ENCODE assay signal across 28 cellular contexts in the genomic region with DNA sequence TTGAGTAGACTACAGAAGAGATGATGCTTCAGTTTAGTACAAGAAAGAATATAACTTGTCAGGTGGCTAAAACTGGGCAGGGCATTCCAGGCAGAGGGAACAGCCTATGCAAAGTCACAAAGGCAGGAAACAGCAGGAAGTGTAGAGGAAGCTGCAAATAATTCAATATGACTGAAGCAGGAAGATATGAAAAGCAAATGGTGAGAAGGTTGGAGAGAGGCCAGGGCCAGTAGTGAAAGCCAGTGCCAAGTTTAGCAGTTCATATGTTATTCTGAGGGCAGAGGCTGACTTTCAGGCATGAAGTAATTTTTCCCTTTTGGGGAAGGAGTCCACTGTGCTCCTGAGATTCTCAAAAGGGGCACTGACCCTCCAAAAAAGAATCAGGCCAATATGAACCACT. TPM values are rescaled to one million over a fixed set of nuclear protein-coding genes. Genes with fewer than 3 reads are reported as not detected.
DNase-seq lines count a peak whose midpoint lies in the region; ATAC-seq, FAIRE-seq and TF ChIP-seq lines count a peak whose summit lies in the region.
"Had no signal": no experiment of that assay in that cellular context is flagged by ENCODE, and none has a peak within 500 bp of the region (broad histone marks: within the 10 kb centered on the region; RNA-seq: fewer than 3 reads in every experiment).

No MANE protein-coding gene starts in this region.

- H3K4me1 ChIP-seq in liver (ENCODE audit: control insufficient read depth in 4 of 4, insufficient read depth in 4 of 4, low read length in 3 of 4), result peaks cover 0 to 6% (median 3%) of the 10 kb centered on the region in 4 donors
- H3K4me1 ChIP-seq in HepG2 (ENCODE audit: insufficient read depth, low read length), result no peaks in the 10 kb centered on the region
- H3K4me1 ChIP-seq: adrenal gland, gastrocnemius medialis had no signal

- H3K9me3 ChIP-seq in liver (ENCODE audit: control insufficient read depth in 4 of 4, low read length in 3 of 4) (no peaks in the 10 kb centered on the region), HepG2 (ENCODE audit: low read length) (no peaks in the 10 kb centered on the region)
- H3K9me3 ChIP-seq: adrenal gland; BLaER1 treated with 17β-estradiol and CSF1 and Interleukin-3, amounts not matched to agents 10 nM and 100 nM; esophagus muscularis mucosa; gastrocnemius medialis; neutrophil had no signal

- ATAC-seq in HepG2 (no peak), HG02840 (IDR thresholded peaks at IDR 0.05; ENCODE audit: low FRiP score, unreplicated experiment) (no peak), GM18867 (IDR thresholded peaks at IDR 0.05; ENCODE audit: unreplicated experiment) (no peak)
- ATAC-seq: effector memory CD8-positive, alpha-beta T cell; gastrocnemius medialis had no signal

- POLR2A ChIA-PET in HepG2 (lab: Yijun Ruan, JAX), result interaction anchor here (1.4 kb wide), 1 partner anchor 8 kb away, joined by 6 read pairs; the partner anchor contains the start of gene YBX1

- BruUV-seq in HepG2 (replicated peaks; lab: Mats Ljungman, UMichigan), result no TSS peak

- no peaks in the 10 kb centered on the region for H3K27me3 ChIP-seq in liver (ENCODE audit: control insufficient read depth in 4 of 4, insufficient read depth in 4 of 4, low read length in 3 of 4)
- H3K27me3 ChIP-seq in HepG2 (ENCODE audit: control insufficient read depth in 1 of 2, insufficient read depth in 2 of 2, low read length in 2 of 2), result no peaks in the 10 kb centered on the region
- H3K27me3 ChIP-seq: adrenal gland; BLaER1 treated with 17β-estradiol and CSF1 and Interleukin-3, amounts not matched to agents 10 nM and 100 nM; esophagus muscularis mucosa; gastrocnemius medialis; neutrophil had no signal

- DNase-seq in HepG2 (ENCODE audit: low spot score) (no peak), foreskin fibroblast (peak; percentile 18 to 50), lung microvascular endothelial cell (ENCODE audit: low read depth in 2 of 2) (peak; percentile 87 to 96), GM13976 (ENCODE audit: low spot score) (no peak)
- DNase-seq: activated CD4-positive, alpha-beta T cell treated with anti-CD3 and anti-CD28 coated beads, Interleukin-2, amount 50 U/mL, for 4 hours; Calu3; DND-41; effector memory CD8-positive, alpha-beta T cell; gastrocnemius medialis; KG1; NCI-H146; NCI-H69; small intestine; stimulated activated CD4-positive, alpha-beta T cell treated with anti-CD3 and anti-CD28 coated beads, Interleukin-2, amount 100 ng/mL, for 24 hours; T-helper 9 cell had no signal

- H3K9ac ChIP-seq in liver (ENCODE audit: low read depth in 1 of 2, low read length in 2 of 2) (no peak overlapping the region), HepG2 (ENCODE audit: insufficient read depth, low read depth, low read length) (no peak overlapping the region)
- H3K9ac ChIP-seq: BLaER1 treated with 17β-estradiol and CSF1 and Interleukin-3, amounts not matched to agents 10 nM and 100 nM had no signal

- H4K20me1 ChIP-seq in HepG2 (ENCODE audit: insufficient read depth, low read length), result no peaks in the 10 kb centered on the region

- H3K36me3 ChIP-seq in liver (ENCODE audit: control insufficient read depth in 4 of 4, insufficient read depth in 3 of 4, low read depth in 1 of 4, low read length in 3 of 4) (peaks cover 0 to 13% (median 5%) of the 10 kb centered on the region in 4 donors), HepG2 (replicated peaks in 1 of 2; ENCODE audit: control insufficient read depth in 1 of 2, insufficient read depth in 2 of 2, low read length in 2 of 2) (peaks cover 3 to 30% of the 10 kb centered on the region in 2 experiments)
- H3K36me3 ChIP-seq: gastrocnemius medialis had no signal

- CTCF ChIA-PET in HepG2 (lab: Yijun Ruan, JAX; ENCODE audit: low intra/inter-chr PET ratio, low total read pairs), result no interaction called here

- H2AFZ ChIP-seq in HepG2 (ENCODE audit: low read length), result no peak overlapping the region

- no peak for TF ChIP-seq EP300 in HepG2 (IDR thresholded peaks at IDR 0.05; ENCODE audit: low read depth in 2 of 2, low read length in 2 of 2)
- TF ChIP-seq EP300 in HepG2 (CRISPR knock-in tag; IDR thresholded peaks at IDR 0.05; ENCODE audit: borderline replicate concordance), result no peak

- intact Hi-C loops in HepG2 (cut with micrococcal nuclease; ENCODE audit: unreplicated experiment), result no loop called here

- TF ChIP-seq POLR2A in HepG2 (IDR thresholded peaks at IDR 0.05; ENCODE audit: insufficient read depth in 1 of 2, low read depth in 2 of 2, low read length in 2 of 2), result no peak

- TF ChIP-seq RAD21 in liver (IDR thresholded peaks at IDR 0.05), result no peak
- no peak for TF ChIP-seq RAD21 in HepG2 (CRISPR knock-in tag; IDR thresholded peaks at IDR 0.05)

- H3K27ac ChIP-seq in liver (ENCODE audit: low read depth in 1 of 2, low read length in 2 of 2), result no peak overlapping the region
- no peak overlapping the region for H3K27ac ChIP-seq in HepG2 (ENCODE audit: extremely low read length, insufficient read depth, low read length)
- H3K27ac ChIP-seq: adrenal gland; BLaER1 treated with 17β-estradiol and CSF1 and Interleukin-3, amounts not matched to agents 10 nM and 100 nM; gastrocnemius medialis; neutrophil had no signal

- TF ChIP-seq CTCF in liver (IDR thresholded peaks at IDR 0.05; ENCODE audit: low read depth, low read length, missing input control), result no peak
- no peak for TF ChIP-seq CTCF in HepG2 (CRISPR knock-in tag; IDR thresholded peaks at IDR 0.05)
- no peak for TF ChIP-seq CTCF in foreskin fibroblast (IDR thresholded peaks at IDR 0.05; ENCODE audit: low read depth, low read length)
- no peak for TF ChIP-seq CTCF in GM13976 (IDR thresholded peaks at IDR 0.05; ENCODE audit: borderline replicate concordance, control extremely low read depth, extremely low read depth, insufficient read depth, missing control alignments)

- FAIRE-seq in HepG2 (lab: Jason Lieb, UNC), result no peak
- FAIRE-seq: colon, H54, HTR-8/SVneo, islet of Langerhans, small intestine, urothelium cell line had no signal

- H3K4me2 ChIP-seq in HepG2 (ENCODE audit: low read depth, low read length), result no peak overlapping the region
- H3K4me2 ChIP-seq: BLaER1 treated with 17β-estradiol and CSF1 and Interleukin-3, amounts not matched to agents 10 nM and 100 nM had no signal

- in situ Hi-C loops in HepG2 (cut with HindIII; ENCODE audit: extremely low pct_ligation_motif_present, low pct_unique_long_range_greater_than_20kb) (no loop called here), GM13976 (cut with MboI; ENCODE audit: low sequenced_read_pairs, unreplicated experiment) (no loop called here)

- H3K4me3 ChIP-seq in liver (ENCODE audit: low read depth in 1 of 3, low read length in 3 of 3), result no peak overlapping the region
- H3K4me3 ChIP-seq in HepG2 (replicated peaks in 1 of 3; ENCODE audit: insufficient read depth in 1 of 3, low read depth in 2 of 3, low read length in 3 of 3), result no peak overlapping the region
- H3K4me3 ChIP-seq in foreskin fibroblast (ENCODE audit: low read depth in 1 of 2, low read length in 2 of 2), result no peak overlapping the region
- H3K4me3 ChIP-seq: adrenal gland; BLaER1 treated with 17β-estradiol and CSF1 and Interleukin-3, amounts not matched to agents 10 nM and 100 nM; esophagus muscularis mucosa; gastrocnemius medialis; lung had no signal

- H3K79me2 ChIP-seq in HepG2 (ENCODE audit: insufficient read depth, low read length), result no peaks in the 10 kb centered on the region

RNA-seq across cellular contexts. Expression of gene YBX1, which starts 8.0 kb away (rescaled TPM):
- total RNA-seq in liver (100 to 1,000 TPM; 164 to 530 TPM), HepG2 (2016; rRNA removed; fragmentation: Illumina TruSeq; extraction: Trizol) (500 and 628 TPM in 2 replicates), lung microvascular endothelial cell (453 and 456 TPM in 2 replicates)
- polyA plus RNA-seq in liver (100 to 1,000 TPM; 107 to 244 TPM), HepG2 (2011; rRNA removed) (228 and 339 TPM in 2 replicates)
- total RNA-seq in HepG2 (2016; cell fraction: cytosol; rRNA removed; fragmentation: Illumina TruSeq; extraction: Trizol; ENCODE audit: low read depth), result 2,635 and 2,855 TPM in 2 replicates
- 446 and 624 TPM in 2 replicates for total RNA-seq in HepG2 (2016; cell fraction: insoluble cytoplasmic fraction; rRNA removed; fragmentation: Illumina TruSeq; extraction: Trizol)
- 2,272 and 2,458 TPM in 2 replicates for total RNA-seq in HepG2 (2016; cell fraction: membrane; rRNA removed; fragmentation: Illumina TruSeq; extraction: Trizol)
- 173 and 199 TPM in 2 replicates for total RNA-seq in HepG2 (2016; cell fraction: nucleus; rRNA removed; fragmentation: Illumina TruSeq; extraction: Trizol)
- polyA plus RNA-seq in HepG2 (2011; cell fraction: cytosol; rRNA removed), result 382 and 398 TPM in 2 replicates
- 111 and 112 TPM in 2 replicates for polyA plus RNA-seq in HepG2 (2011; cell fraction: nucleus; rRNA removed)
- 423 and 572 TPM in 2 replicates for polyA plus RNA-seq in HepG2 (2012)
- 6,320 and 6,728 TPM in 2 replicates for polyA plus RNA-seq in HepG2 (2016; cell fraction: cytosol; fragmentation: Illumina TruSeq; extraction: Trizol; ENCODE audit: low read depth)
- 864 and 1,004 TPM in 2 replicates for polyA plus RNA-seq in HepG2 (2016; cell fraction: insoluble cytoplasmic fraction; fragmentation: Illumina TruSeq; extraction: Trizol; ENCODE audit: low read depth)
- 4,286 and 4,875 TPM in 2 replicates for polyA plus RNA-seq in HepG2 (2016; cell fraction: membrane; fragmentation: Illumina TruSeq; extraction: Trizol; ENCODE audit: low read depth)
- 505 and 511 TPM in 2 replicates for polyA plus RNA-seq in HepG2 (2016; cell fraction: nucleus; fragmentation: Illumina TruSeq; extraction: Trizol; ENCODE audit: insufficient read depth, low read depth)
- polyA minus RNA-seq in HepG2 (2011; rRNA and poly(A)+ RNA removed; ENCODE audit: low replicate concordance), result 85.6 and 223 TPM in 2 replicates
- 140 and 193 TPM in 2 replicates for polyA minus RNA-seq in HepG2 (2011; cell fraction: cytosol; rRNA and poly(A)+ RNA removed)
- 69.1 and 71.2 TPM in 2 replicates for polyA minus RNA-seq in HepG2 (2011; cell fraction: nucleus; rRNA and poly(A)+ RNA removed)

RNA-seq across cellular contexts. Expression of gene PPIH, which starts 16.0 kb away (rescaled TPM):
- 10 to 100 TPM in 1 of 2 donors, 1 to 10 TPM in 1; 7.9 to 14.9 TPM for total RNA-seq in liver
- polyA plus RNA-seq in liver, result 10 to 100 TPM; 11.1 to 16.3 TPM
- 72.6 and 93.3 TPM in 2 replicates for total RNA-seq in HepG2 (2016; rRNA removed; fragmentation: Illumina TruSeq; extraction: Trizol)
- total RNA-seq in HepG2 (2016; cell fraction: cytosol; rRNA removed; fragmentation: Illumina TruSeq; extraction: Trizol; ENCODE audit: low read depth), result 20.2 and 21.3 TPM in 2 replicates
- total RNA-seq in HepG2 (2016; cell fraction: insoluble cytoplasmic fraction; rRNA removed; fragmentation: Illumina TruSeq; extraction: Trizol), result 76.3 and 109 TPM in 2 replicates
- total RNA-seq in HepG2 (2016; cell fraction: membrane; rRNA removed; fragmentation: Illumina TruSeq; extraction: Trizol), result 24.6 and 26.1 TPM in 2 replicates
- total RNA-seq in HepG2 (2016; cell fraction: nucleus; rRNA removed; fragmentation: Illumina TruSeq; extraction: Trizol), result 37.4 and 40.5 TPM in 2 replicates
- polyA plus RNA-seq in HepG2 (2011; rRNA removed), result 18.7 and 29.9 TPM in 2 replicates
- 22.9 and 28.2 TPM in 2 replicates for polyA plus RNA-seq in HepG2 (2011; cell fraction: cytosol; rRNA removed)
- 14.9 TPM in 2 replicates for polyA plus RNA-seq in HepG2 (2011; cell fraction: nucleus; rRNA removed)
- polyA plus RNA-seq in HepG2 (2012), result 11.7 and 27.7 TPM in 2 replicates
- 19.5 and 21.5 TPM in 2 replicates for polyA plus RNA-seq in HepG2 (2016; cell fraction: cytosol; fragmentation: Illumina TruSeq; extraction: Trizol; ENCODE audit: low read depth)
- polyA plus RNA-seq in HepG2 (2016; cell fraction: insoluble cytoplasmic fraction; fragmentation: Illumina TruSeq; extraction: Trizol; ENCODE audit: low read depth), result 116 and 122 TPM in 2 replicates
- polyA plus RNA-seq in HepG2 (2016; cell fraction: membrane; fragmentation: Illumina TruSeq; extraction: Trizol; ENCODE audit: low read depth), result 20.9 and 23.8 TPM in 2 replicates
- 53.7 and 57.5 TPM in 2 replicates for polyA plus RNA-seq in HepG2 (2016; cell fraction: nucleus; fragmentation: Illumina TruSeq; extraction: Trizol; ENCODE audit: insufficient read depth, low read depth)
- polyA minus RNA-seq in HepG2 (2011; rRNA and poly(A)+ RNA removed; ENCODE audit: low replicate concordance), result 10.2 and 39.1 TPM in 2 replicates
- 5.0 and 11.2 TPM in 2 replicates for polyA minus RNA-seq in HepG2 (2011; cell fraction: cytosol; rRNA and poly(A)+ RNA removed)
- polyA minus RNA-seq in HepG2 (2011; cell fraction: nucleus; rRNA and poly(A)+ RNA removed), result 20.1 and 20.9 TPM in 2 replicates
- total RNA-seq in lung microvascular endothelial cell, result 12.3 and 22.4 TPM in 2 replicates

Comparison
In these comparisons a context has a peak if more than half of its experiments do, and no peak if none do; other contexts are left out.
1. DNase-seq: peak in foreskin fibroblast (2 of 2) and lung microvascular endothelial cell (2 of 2); none in HepG2 (single experiment) and GM13976 (single experiment).